Comparison of ENCODE assay signal across 27 cellular contexts in genomic region chr9:90616806-90617205, GRCh38. TPM values are rescaled to one million over a fixed set of nuclear protein-coding genes. Genes with fewer than 3 reads are reported as not detected.
"Had no signal": no experiment of that assay in that cellular context is flagged by ENCODE, and none has a peak within 500 bp of the region (broad histone marks: within the 10 kb centered on the region; RNA-seq: fewer than 3 reads in every experiment).

No MANE protein-coding gene starts in this region.

- H3K36me3 Mint-ChIP-seq: naive thymus-derived CD4-positive, alpha-beta T cell; natural killer cell treated with Interleukin-12 subunit alpha and Interleukin-12 subunit beta and Interleukin-15 and Interleukin-18, amount 100 ng/mL, for 72 hours; stimulated activated naive B cell treated with anti-CD40 and anti-IgM and Interleukin-4, amounts not matched to agents 10 μg/mL and 1 μg/mL and 100 μg/mL, for 72 hours had no signal

- H3K9me3 Mint-ChIP-seq: natural killer cell treated with Interleukin-12 subunit alpha and Interleukin-12 subunit beta and Interleukin-15 and Interleukin-18, amount 100 ng/mL, for 72 hours; stimulated activated naive B cell treated with anti-CD40 and anti-IgM and Interleukin-4, amounts not matched to agents 10 μg/mL and 1 μg/mL and 100 μg/mL, for 72 hours had no signal

- H3K4me1 Mint-ChIP-seq: stimulated activated naive B cell treated with anti-CD40 and anti-IgM and Interleukin-4, amounts not matched to agents 10 μg/mL and 1 μg/mL and 100 μg/mL, for 72 hours had no signal

- H3K27ac Mint-ChIP-seq: naive thymus-derived CD4-positive, alpha-beta T cell; natural killer cell treated with Interleukin-12 subunit alpha and Interleukin-12 subunit beta and Interleukin-15 and Interleukin-18, amount 100 ng/mL, for 72 hours; stimulated activated naive B cell treated with anti-CD40 and anti-IgM and Interleukin-4, amounts not matched to agents 10 μg/mL and 1 μg/mL and 100 μg/mL, for 72 hours had no signal

- ATAC-seq: left colon; left lung; lower lobe of right lung; mucosa of descending colon; naive thymus-derived CD4-positive, alpha-beta T cell; natural killer cell treated with Interleukin-12 subunit alpha and Interleukin-12 subunit beta and Interleukin-15 and Interleukin-18, amount 100 ng/mL, for 72 hours; pancreas; right cardiac atrium; sciatic nerve; stimulated activated naive B cell treated with anti-CD40 and anti-IgM and Interleukin-4, amounts not matched to agents 10 μg/mL and 1 μg/mL and 100 μg/mL, for 72 hours; stimulated activated naive CD8-positive, alpha-beta T cell treated with anti-CD3 and anti-CD28 coated beads, Interleukin-15, Interleukin-2, amounts not matched to agents 100 U/mL and 50 U/mL, for 24 hours had no signal

- H3K4me3 Mint-ChIP-seq: naive thymus-derived CD4-positive, alpha-beta T cell; natural killer cell treated with Interleukin-12 subunit alpha and Interleukin-12 subunit beta and Interleukin-15 and Interleukin-18, amount 100 ng/mL, for 72 hours; stimulated activated naive B cell treated with anti-CD40 and anti-IgM and Interleukin-4, amounts not matched to agents 10 μg/mL and 1 μg/mL and 100 μg/mL, for 72 hours had no signal

- DNase-seq: left colon; left lung; lower lobe of right lung; mammary epithelial cell; midbrain; mucosa of descending colon; naive thymus-derived CD4-positive, alpha-beta T cell; pancreas; posterior cingulate gyrus; retina; right cardiac atrium; stimulated activated CD4-positive, alpha-beta T cell treated with anti-CD3 and anti-CD28 coated beads, Interleukin-12 subunit alpha, Interleukin-12 subunit beta, amount 100 ng/mL, for 4 hours; stimulated activated CD4-positive, alpha-beta T cell treated with anti-CD3 and anti-CD28 coated beads, Interleukin-15, amount 100 ng/mL, for 24 hours; stimulated activated CD4-positive, alpha-beta T cell treated with anti-CD3 and anti-CD28 coated beads, Interleukin-2, amount 100 ng/mL, for 24 hours; stimulated activated CD4-positive, alpha-beta T cell treated with anti-CD3 and anti-CD28 coated beads, Interleukin-4, amount 100 ng/mL, for 1 hour; stimulated activated naive B cell treated with anti-CD40 and anti-IgM and Interleukin-4, amounts not matched to agents 10 μg/mL and 1 μg/mL and 100 μg/mL, for 72 hours; stimulated activated naive CD8-positive, alpha-beta T cell treated with anti-CD3 and anti-CD28 coated beads, Interleukin-15, Interleukin-2, amounts not matched to agents 100 U/mL and 50 U/mL, for 24 hours; stomach; testis; thyroid gland; transverse colon; upper lobe of left lung had no signal

RNA-seq across cellular contexts. Expression of gene DIRAS2, which starts 25.8 kb away (rescaled TPM):
- total RNA-seq: lower lobe of right lung; mammary epithelial cell; mesenteric fat pad; naive thymus-derived CD4-positive, alpha-beta T cell; natural killer cell treated with Interleukin-12 subunit alpha and Interleukin-12 subunit beta and Interleukin-15 and Interleukin-18, amount 100 ng/mL, for 72 hours; osteoblast; right cardiac atrium; vagina had no signal
